8 cellular contexts compared by ENCODE assay signal in the genomic region with DNA sequence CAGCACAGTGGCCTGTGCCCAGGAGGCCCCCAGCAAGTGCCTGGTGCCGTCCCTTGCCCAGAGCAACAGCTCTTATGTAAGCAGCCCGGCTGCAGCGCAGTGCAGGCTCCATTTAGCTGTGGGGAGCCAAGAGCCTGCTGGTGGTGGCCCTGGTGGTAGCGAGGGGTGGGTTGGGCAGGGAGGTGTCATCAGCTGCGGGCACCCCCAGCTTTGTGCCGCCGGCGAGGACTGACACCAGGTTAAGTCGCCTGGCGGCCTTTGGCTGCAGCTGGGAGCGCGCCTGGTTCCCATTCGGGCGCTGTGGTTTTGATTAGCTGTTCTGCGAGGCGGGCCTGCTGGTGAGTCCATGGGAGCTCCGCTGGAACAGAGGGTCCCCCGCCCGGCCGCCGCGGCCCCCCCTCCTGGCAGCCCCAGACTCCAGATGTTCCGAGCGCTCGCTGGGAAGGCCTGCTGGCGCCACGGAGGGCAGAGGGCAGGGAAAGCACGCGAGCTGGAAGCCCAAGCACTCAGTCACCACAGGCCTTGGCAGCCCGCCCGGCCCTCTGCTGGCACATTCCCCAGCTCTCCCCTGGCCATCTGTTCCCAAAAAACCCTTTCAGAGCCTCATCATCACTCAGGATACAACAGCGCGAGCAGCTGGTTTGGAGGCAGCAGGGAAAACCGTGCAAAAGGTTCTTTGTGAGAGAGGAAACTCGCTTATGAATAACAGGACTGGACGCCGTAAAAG. TPM values are rescaled to one million over a fixed set of nuclear protein-coding genes. Genes with fewer than 3 reads are reported as not detected.
DNase-seq lines count a peak whose midpoint lies in the region; ATAC-seq, FAIRE-seq and TF ChIP-seq lines count a peak whose summit lies in the region.

No MANE protein-coding gene starts in this region.

- peaks cover 36 to 98% (median 93%) of the 10 kb centered on the region in 5 donors for H3K4me1 ChIP-seq in subcutaneous abdominal adipose tissue (ENCODE audit: control insufficient read depth in 5 of 5, insufficient read depth in 5 of 5, low read length in 5 of 5)

- H3K36me3 Mint-ChIP-seq in activated T-cell treated with anti-CD3 and anti-CD28 coated beads, Interleukin-2, amount 50 U/mL, for 72 hours (ENCODE audit: insufficient read depth in 2 of 2), result no peaks in the 10 kb centered on the region
- no peaks in the 10 kb centered on the region for H3K36me3 Mint-ChIP-seq in CD4-positive, alpha-beta T cell (ENCODE audit: low read depth)

- H3K9ac ChIP-seq in subcutaneous abdominal adipose tissue (ENCODE audit: low read length in 5 of 5), result peak overlapping the region in 4 of 5 donors; percentile 48 to 66 (median 55)

- ATAC-seq in HG02884 (IDR thresholded peaks at IDR 0.05; ENCODE audit: unreplicated experiment), result no peak
- no peak for ATAC-seq in activated T-cell treated with anti-CD3 and anti-CD28 coated beads, Interleukin-2, amount 50 U/mL, for 72 hours (replicated peaks in 1 of 2)
- ATAC-seq in CD4-positive, alpha-beta T cell (ENCODE audit: poor library complexity), result no peak

- H3K4me1 Mint-ChIP-seq in activated T-cell treated with anti-CD3 and anti-CD28 coated beads, Interleukin-2, amount 50 U/mL, for 72 hours (ENCODE audit: low read depth), result no peaks in the 10 kb centered on the region
- no peaks in the 10 kb centered on the region for H3K4me1 Mint-ChIP-seq in CD4-positive, alpha-beta T cell (ENCODE audit: low read depth)

- H3K36me3 ChIP-seq in subcutaneous abdominal adipose tissue (ENCODE audit: control insufficient read depth in 5 of 5, insufficient read depth in 5 of 5, low read length in 5 of 5), result peaks cover 0 to 41% (median 21%) of the 10 kb centered on the region in 5 donors

- TF ChIP-seq CTCF in CD4-positive, alpha-beta T cell (IDR thresholded peaks at IDR 0.05), result no peak

- H3K9me3 Mint-ChIP-seq in activated T-cell treated with anti-CD3 and anti-CD28 coated beads, Interleukin-2, amount 50 U/mL, for 72 hours, result no peaks in the 10 kb centered on the region
- no peaks in the 10 kb centered on the region for H3K9me3 Mint-ChIP-seq in CD4-positive, alpha-beta T cell

- peak; percentile 95 for DNase-seq in H54 (ENCODE audit: insufficient read length, low spot score)
- DNase-seq in NCI-H524 (lab: John Stamatoyannopoulos, UW), result peak; percentile 98 to 99
- peak; percentile 98 for DNase-seq in kidney tubule cell (ENCODE audit: low spot score)
- DNase-seq in activated T-cell treated with anti-CD3 and anti-CD28 coated beads, Interleukin-2, amount 50 U/mL, for 72 hours, result no peak
- no peak for DNase-seq in CD4-positive, alpha-beta T cell

- H3K9me3 ChIP-seq in subcutaneous abdominal adipose tissue (ENCODE audit: control insufficient read depth in 5 of 5, low read length in 5 of 5), result no peaks in the 10 kb centered on the region
- H3K9me3 ChIP-seq in CD4-positive, alpha-beta T cell (ENCODE audit: control insufficient read depth, low read length), result no peaks in the 10 kb centered on the region

- no peak for TF ChIP-seq POLR2A in H54 (IDR thresholded peaks at IDR 0.05; ENCODE audit: low read depth, low read length)

- no peak overlapping the region for H3K27ac Mint-ChIP-seq in activated T-cell treated with anti-CD3 and anti-CD28 coated beads, Interleukin-2, amount 50 U/mL, for 72 hours
- no peak overlapping the region for H3K27ac Mint-ChIP-seq in CD4-positive, alpha-beta T cell

- FAIRE-seq in H54 (lab: Jason Lieb, UNC), result peak; percentile 52

- CTCF ChIA-PET in CD4-positive, alpha-beta T cell (lab: Charles Lee), result no interaction called here

- no peaks in the 10 kb centered on the region for H3K27me3 ChIP-seq in subcutaneous abdominal adipose tissue (ENCODE audit: control insufficient read depth in 5 of 5, insufficient read depth in 4 of 5, low read length in 5 of 5)
- peaks cover 12% of the 10 kb centered on the region for H3K27me3 ChIP-seq in CD4-positive, alpha-beta T cell (ENCODE audit: control insufficient read depth, insufficient read depth, low read length)

- POLR2A ChIA-PET in CD4-positive, alpha-beta T cell (lab: Charles Lee), result interaction anchor here (0.5 kb wide), 1 partner anchor 89 kb away, joined by 3 read pairs; no protein-coding TSS in a partner anchor

- intact Hi-C loops in CD4-positive, alpha-beta T cell (cut with DNase I, micrococcal nuclease), result no loop called here

- H3K27me3 Mint-ChIP-seq in activated T-cell treated with anti-CD3 and anti-CD28 coated beads, Interleukin-2, amount 50 U/mL, for 72 hours (ENCODE audit: low read depth), result peaks cover 18% of the 10 kb centered on the region
- H3K27me3 Mint-ChIP-seq in CD4-positive, alpha-beta T cell, result peaks cover 42% of the 10 kb centered on the region

- H3K27ac ChIP-seq in cingulate gyrus (ENCODE audit: low read depth, low read length), result peak overlapping the region; percentile 93
- H3K27ac ChIP-seq in subcutaneous abdominal adipose tissue (ENCODE audit: low read depth, low read length), result peak overlapping the region; percentile 97
- H3K27ac ChIP-seq in CD4-positive, alpha-beta T cell (ENCODE audit: low read depth, low read length), result no peak overlapping the region

- peak overlapping the region in 3 of 5 donors; percentile 18 to 50 (median 48) for H3K4me3 ChIP-seq in subcutaneous abdominal adipose tissue (ENCODE audit: low read depth in 1 of 5, low read length in 5 of 5)

- no peak overlapping the region for H3K4me3 Mint-ChIP-seq in activated T-cell treated with anti-CD3 and anti-CD28 coated beads, Interleukin-2, amount 50 U/mL, for 72 hours
- H3K4me3 Mint-ChIP-seq in CD4-positive, alpha-beta T cell, result no peak overlapping the region

RNA-seq across cellular contexts. Expression of gene ATOH8, which starts 18.4 kb away (rescaled TPM):
- total RNA-seq in activated T-cell treated with anti-CD3 and anti-CD28 coated beads, Interleukin-2, amount 50 U/mL, for 72 hours, result not detected
- total RNA-seq in CD4-positive, alpha-beta T cell, result not detected

Comparison
In these comparisons a context has a peak if more than half of its experiments do, and no peak if none do; other contexts are left out.
1. DNase-seq: peak in H54 (single experiment), NCI-H524 (2 of 2) and kidney tubule cell (single experiment); none in activated T-cell treated with anti-CD3 and anti-CD28 coated beads, Interleukin-2, amount 50 U/mL, for 72 hours (0 of 2) and CD4-positive, alpha-beta T cell (0 of 10).